ENCODE assay signal across 1 cellular context in genomic region chr5:30413540-30413939, GRCh38.
TF ChIP-seq lines count a peak whose summit lies in the region.

No MANE protein-coding gene starts in this region.

TF ChIP-seq in HepG2, 621 proteins besides CTCF, POLR2A, EP300 and RAD21 (continued from another document):
- TF ChIP-seq LRRFIP1 (CRISPR knock-in tag; conservative IDR thresholded peaks at IDR 0.05) (no peak), ZBTB10 (CRISPR knock-in tag; IDR thresholded peaks at IDR 0.05; ENCODE audit: borderline replicate concordance) (no peak)
